Comparison of ENCODE assay signal across 22 cellular contexts in the genomic region with DNA sequence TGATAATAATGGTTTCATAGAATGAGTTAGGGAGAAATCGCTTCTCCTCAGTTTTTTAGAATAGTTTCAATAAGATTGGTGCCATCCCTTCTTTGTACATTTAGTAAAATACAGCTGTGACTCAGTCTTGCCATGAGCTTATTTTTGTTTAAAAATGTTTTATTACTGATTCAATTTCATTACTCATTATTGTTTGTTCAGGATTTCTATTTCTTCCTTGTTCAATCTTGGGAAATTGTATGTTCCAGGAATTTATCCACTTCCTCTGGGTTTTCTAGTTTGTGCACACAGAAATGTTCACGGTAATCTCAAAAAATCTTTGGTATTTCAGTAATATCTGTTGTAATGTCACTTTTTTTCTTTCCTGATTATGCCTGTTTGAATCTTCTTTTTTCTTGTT.
A peak's percentile ranks its signal among the peaks of the same experiment; 100 is the strongest.
DNase-seq lines count a peak whose midpoint lies in the region; ATAC-seq, FAIRE-seq and TF ChIP-seq lines count a peak whose summit lies in the region.
"Had no signal": no experiment of that assay in that cellular context is flagged by ENCODE, and none has a peak within 500 bp of the region (broad histone marks: within the 10 kb centered on the region; RNA-seq: fewer than 3 reads in every experiment).

No MANE protein-coding gene starts in this region.

- H3K9me3 ChIP-seq in skeletal muscle satellite cell (replicated peaks; ENCODE audit: low read length): no peaks in the 10 kb centered on the region
- H3K9me3 ChIP-seq: upper lobe of left lung had no signal

- TF ChIP-seq CTCF in bronchial epithelial cell (IDR thresholded peaks at IDR 0.05; ENCODE audit: insufficient read depth, low read length, severe bottlenecking) (no peak), foreskin keratinocyte (conservative IDR thresholded peaks at IDR 0.05) (no peak)

- H3K36me3 ChIP-seq in bronchial epithelial cell (ENCODE audit: control insufficient read depth, insufficient read depth, low read length) (no peaks in the 10 kb centered on the region), skeletal muscle satellite cell (ENCODE audit: insufficient read depth, low read length) (no peaks in the 10 kb centered on the region)
- H3K36me3 ChIP-seq: heart right ventricle, upper lobe of left lung had no signal

- DNase-seq in HT1080 (ENCODE audit: low read depth) (peak; percentile 2), bronchial epithelial cell (ENCODE audit: low read depth) (peak; percentile 78), foreskin keratinocyte (peak; percentile 24 to 52), GM12892 (ENCODE audit: insufficient read length) (no peak), H4 (ENCODE audit: low spot score) (no peak)
- no peak for DNase-seq in NK-92 treated with Interleukin-12 subunit alpha and Interleukin-12 subunit beta, amount 100 ng/mL, for 24 hours (lab: John Stamatoyannopoulos, UW)
- DNase-seq: activated B cell treated with CpG ODN at 0.5 μM for 24 hours; activated CD8-positive, alpha-beta memory T cell treated with anti-CD3 and anti-CD28 coated beads for 24 hours; activated naive CD8-positive, alpha-beta T cell treated with anti-CD3 and anti-CD28 coated beads, Interleukin-2, amount 10 ng/mL, durations not matched to agents 7 days and 5 days; CD4-positive, CD25-positive, alpha-beta regulatory T cell; DND-41; heart right ventricle; NCI-H2029; NCI-H510A; retina; Right ventricle myocardium superior; T-helper 2 cell; upper lobe of left lung had no signal

- ATAC-seq in foreskin keratinocyte (peak; percentile 16), HG03159 (IDR thresholded peaks at IDR 0.05; ENCODE audit: unreplicated experiment) (no peak)
- ATAC-seq: heart right ventricle had no signal

- FAIRE-seq in bronchial epithelial cell (lab: Jason Lieb, UNC) (no peak), GM12892 (lab: Jason Lieb, UNC) (no peak)
- FAIRE-seq: endometrium, keratinocyte had no signal

- H3K4me1 ChIP-seq in foreskin keratinocyte (peaks cover 7% of the 10 kb centered on the region), skeletal muscle satellite cell (ENCODE audit: control insufficient read depth, insufficient read depth, low read length) (peaks cover 20% of the 10 kb centered on the region)
- H3K4me1 ChIP-seq: heart right ventricle, upper lobe of left lung had no signal

- no peak for TF ChIP-seq POLR2A in GM12892 (IDR thresholded peaks at IDR 0.05; ENCODE audit: low read depth, low read length)

- H3K27me3 ChIP-seq in bronchial epithelial cell (ENCODE audit: control insufficient read depth, insufficient read depth, low read length): no peaks in the 10 kb centered on the region
- H3K27me3 ChIP-seq in foreskin keratinocyte: no peaks in the 10 kb centered on the region
- H3K27me3 ChIP-seq in skeletal muscle satellite cell (ENCODE audit: control insufficient read depth, insufficient read depth, low read length): no peaks in the 10 kb centered on the region
- H3K27me3 ChIP-seq: heart right ventricle, upper lobe of left lung had no signal

- H3K4me3 ChIP-seq in bronchial epithelial cell (ENCODE audit: low read depth, low read length) (no peak overlapping the region), skeletal muscle satellite cell (ENCODE audit: low read length) (peak overlapping the region; percentile 45)
- H3K4me3 ChIP-seq: heart right ventricle, upper lobe of left lung had no signal

- H3K9ac ChIP-seq in skeletal muscle satellite cell (ENCODE audit: low read depth, low read length): peak overlapping the region; percentile 78

- peak overlapping the region; percentile 65 for H3K4me2 ChIP-seq in skeletal muscle satellite cell (ENCODE audit: low read length)

- peak overlapping the region; percentile 15 for H3K27ac ChIP-seq in foreskin keratinocyte
- H3K27ac ChIP-seq: heart right ventricle, upper lobe of left lung had no signal

Comparison
In these comparisons a context has a peak if more than half of its experiments do, and no peak if none do; other contexts are left out.
1. DNase-seq: peak in HT1080 (single experiment), bronchial epithelial cell (single experiment) and foreskin keratinocyte (2 of 2); none in GM12892 (single experiment), NK-92 treated with Interleukin-12 subunit alpha and Interleukin-12 subunit beta, amount 100 ng/mL, for 24 hours (single experiment) and H4 (single experiment).